ENCODE assay signal across 1 cellular context in the genomic region with DNA sequence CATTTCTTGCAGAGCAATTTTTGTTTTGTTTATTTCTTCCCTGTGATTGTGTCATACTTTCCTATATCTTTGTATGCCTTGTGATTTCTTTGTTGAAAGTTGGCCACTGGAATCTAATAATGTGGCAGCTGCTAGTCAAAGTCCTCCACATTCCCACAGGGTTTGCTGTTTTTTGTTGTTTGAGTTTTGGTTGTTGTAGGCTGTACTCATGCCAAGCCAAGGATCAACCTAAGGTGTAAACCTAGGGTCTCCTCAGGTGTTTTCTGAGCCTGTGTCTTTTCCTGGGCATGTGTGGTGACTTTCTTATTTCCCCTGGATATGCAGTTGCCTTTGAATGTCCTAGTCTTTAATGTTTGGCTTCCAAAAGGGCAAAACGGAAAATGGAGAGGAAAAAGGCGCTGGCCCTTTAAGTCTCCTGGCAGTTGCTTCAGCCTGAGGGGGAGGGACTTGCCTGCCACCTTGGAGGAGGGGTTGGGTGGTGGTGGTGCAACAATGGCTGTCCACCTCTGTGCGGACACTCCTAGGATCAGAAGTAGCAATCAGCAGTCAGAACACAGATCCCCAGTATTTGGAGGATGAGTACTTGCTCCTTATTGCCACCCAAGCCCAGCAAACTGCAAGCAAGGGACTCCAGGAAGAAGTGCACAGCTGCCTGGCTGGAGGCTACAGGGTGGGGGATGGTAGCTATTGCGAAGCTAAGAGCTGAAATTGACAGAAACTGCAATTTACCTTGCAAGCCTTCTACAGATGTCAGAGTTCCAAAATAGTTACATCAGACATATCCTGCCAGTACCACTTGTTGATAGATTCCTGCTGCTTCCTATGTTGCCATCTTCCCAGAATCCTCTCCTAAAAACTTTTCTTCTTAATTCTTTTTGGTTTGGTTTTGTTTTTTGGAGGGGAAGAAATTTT.
TF ChIP-seq lines count a peak whose summit lies in the region.

No MANE protein-coding gene starts in this region.

TF ChIP-seq in K562, 482 proteins besides CTCF, POLR2A, EP300 and RAD21 (continued from another document and continues in another):
- no peak for TF ChIP-seq USF1 (CRISPR knock-in tag; IDR thresholded peaks at IDR 0.05)
- peak; percentile 80 for TF ChIP-seq MEIS2 (IDR thresholded peaks at IDR 0.05; ENCODE audit: partially characterized antibody)
- TF ChIP-seq TEAD1 (CRISPR knock-in tag; IDR thresholded peaks at IDR 0.05), result 0 out of 4 replicates have a peak, but pooled peaks of 1 of the 2 experiments have one; percentile 32
- TF ChIP-seq ID3 (CRISPR knock-in tag; IDR thresholded peaks at IDR 0.05), result no peak
- peak; percentile 90; the same call in 1 of the 2 replicates for TF ChIP-seq ID3 (tag; IDR thresholded peaks at IDR 0.05)
- peak; percentile 70; the same call in 1 of the 2 replicates for TF ChIP-seq BACH1 (tag; IDR thresholded peaks at IDR 0.05)
- peak; percentile 67 for TF ChIP-seq ELF1 (tag; IDR thresholded peaks at IDR 0.05)
- peak; percentile 31; the same call in 1 of the 2 replicates for TF ChIP-seq ZNF644 (tag; IDR thresholded peaks at IDR 0.05; ENCODE audit: low read depth)
- TF ChIP-seq CC2D1A (IDR thresholded peaks at IDR 0.05), result 0 out of 2 replicates have a peak, but pooled peaks have one; percentile 52
- TF ChIP-seq, protein P1, sequence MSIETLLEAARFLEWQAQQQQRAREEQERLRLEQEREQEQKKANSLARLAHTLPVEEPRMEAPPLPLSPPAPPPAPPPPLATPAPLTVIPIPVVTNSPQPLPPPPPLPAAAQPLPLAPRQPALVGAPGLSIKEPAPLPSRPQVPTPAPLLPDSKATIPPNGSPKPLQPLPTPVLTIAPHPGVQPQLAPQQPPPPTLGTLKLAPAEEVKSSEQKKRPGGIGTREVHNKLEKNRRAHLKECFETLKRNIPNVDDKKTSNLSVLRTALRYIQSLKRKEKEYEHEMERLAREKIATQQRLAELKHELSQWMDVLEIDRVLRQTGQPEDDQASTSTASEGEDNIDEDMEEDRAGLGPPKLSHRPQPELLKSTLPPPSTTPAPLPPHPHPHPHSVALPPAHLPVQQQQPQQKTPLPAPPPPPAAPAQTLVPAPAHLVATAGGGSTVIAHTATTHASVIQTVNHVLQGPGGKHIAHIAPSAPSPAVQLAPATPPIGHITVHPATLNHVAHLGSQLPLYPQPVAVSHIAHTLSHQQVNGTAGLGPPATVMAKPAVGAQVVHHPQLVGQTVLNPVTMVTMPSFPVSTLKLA (conservative IDR thresholded peaks at IDR 0.05), result peak in 1 of 2 experiments; percentile 53; a peak in 1 of 4 replicates
- TF ChIP-seq POLR2B (IDR thresholded peaks at IDR 0.05; ENCODE audit: low read depth, partially characterized antibody), result peak; percentile 78
- TF ChIP-seq CBX2 (IDR thresholded peaks at IDR 0.05; ENCODE audit: insufficient read depth, low read length, poor library complexity, severe bottlenecking), result no peak
- TF ChIP-seq BRF2 (IDR thresholded peaks at IDR 0.05; ENCODE audit: borderline replicate concordance, insufficient read depth, insufficient read length), result no peak
- TF ChIP-seq TRIM24 (IDR thresholded peaks at IDR 0.05), result peak; percentile 57 to 72
- TF ChIP-seq REST (CRISPR knock-in tag; IDR thresholded peaks at IDR 0.05; ENCODE audit: low read depth), result no peak
- no peak for TF ChIP-seq NR4A1 (CRISPR knock-in tag; IDR thresholded peaks at IDR 0.05)
- 0 out of 2 replicates have a peak, but pooled peaks have one; percentile 54 for TF ChIP-seq NR4A1 (tag; IDR thresholded peaks at IDR 0.05)
- TF ChIP-seq ZBTB7A (IDR thresholded peaks at IDR 0.05; ENCODE audit: borderline replicate concordance, control insufficient read depth, low read depth, low read length), result peak; percentile 34; the same call in 1 of the 2 replicates
- peak; percentile 40; the same call in 1 of the 2 replicates for TF ChIP-seq NFIC (IDR thresholded peaks at IDR 0.05)
- no peak; the same call in 1 of the 2 replicates for TF ChIP-seq JUND (IDR thresholded peaks at IDR 0.05; ENCODE audit: borderline replicate concordance, low read depth, low read length)
- TF ChIP-seq JUND (tag; IDR thresholded peaks at IDR 0.05; ENCODE audit: borderline replicate concordance, low read depth, low read length), result peak; percentile 61; the same call in 1 of the 3 replicates
- TF ChIP-seq SUPT5H (IDR thresholded peaks at IDR 0.05), result peak; percentile 77
- TF ChIP-seq CEBPG (CRISPR knock-in tag; IDR thresholded peaks at IDR 0.05), result peak; percentile 91
- TF ChIP-seq CEBPG (tag; conservative IDR thresholded peaks at IDR 0.05 in 1 of 2, IDR thresholded peaks at IDR 0.05 in 1 of 2), result peak; percentile 89 to 91
- TF ChIP-seq NBN (IDR thresholded peaks at IDR 0.05; ENCODE audit: low read depth), result 0 out of 2 replicates have a peak, but pooled peaks have one; percentile 53
- TF ChIP-seq ZFP91 (CRISPR knock-in tag; IDR thresholded peaks at IDR 0.05), result peak; percentile 96
- TF ChIP-seq AFF1 (IDR thresholded peaks at IDR 0.05; ENCODE audit: low read depth in 1 of 2, partially characterized antibody in 2 of 2), result peak in 1 of 2 experiments; percentile 59
- TF ChIP-seq, protein P2, sequence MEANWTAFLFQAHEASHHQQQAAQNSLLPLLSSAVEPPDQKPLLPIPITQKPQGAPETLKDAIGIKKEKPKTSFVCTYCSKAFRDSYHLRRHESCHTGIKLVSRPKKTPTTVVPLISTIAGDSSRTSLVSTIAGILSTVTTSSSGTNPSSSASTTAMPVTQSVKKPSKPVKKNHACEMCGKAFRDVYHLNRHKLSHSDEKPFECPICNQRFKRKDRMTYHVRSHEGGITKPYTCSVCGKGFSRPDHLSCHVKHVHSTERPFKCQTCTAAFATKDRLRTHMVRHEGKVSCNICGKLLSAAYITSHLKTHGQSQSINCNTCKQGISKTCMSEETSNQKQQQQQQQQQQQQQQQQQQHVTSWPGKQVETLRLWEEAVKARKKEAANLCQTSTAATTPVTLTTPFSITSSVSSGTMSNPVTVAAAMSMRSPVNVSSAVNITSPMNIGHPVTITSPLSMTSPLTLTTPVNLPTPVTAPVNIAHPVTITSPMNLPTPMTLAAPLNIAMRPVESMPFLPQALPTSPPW (CRISPR knock-in tag; IDR thresholded peaks at IDR 0.05), result peak; percentile 63
- TF ChIP-seq PHB2 (IDR thresholded peaks at IDR 0.05; ENCODE audit: low read depth), result no peak
- peak; percentile 76; the same call in 1 of the 2 replicates for TF ChIP-seq BRD4 (IDR thresholded peaks at IDR 0.05)
- peak; percentile 79 for TF ChIP-seq ATF3 (IDR thresholded peaks at IDR 0.05)
- TF ChIP-seq ATF3 (CRISPR knock-in tag; conservative IDR thresholded peaks at IDR 0.05), result no peak
- TF ChIP-seq, protein P3, sequence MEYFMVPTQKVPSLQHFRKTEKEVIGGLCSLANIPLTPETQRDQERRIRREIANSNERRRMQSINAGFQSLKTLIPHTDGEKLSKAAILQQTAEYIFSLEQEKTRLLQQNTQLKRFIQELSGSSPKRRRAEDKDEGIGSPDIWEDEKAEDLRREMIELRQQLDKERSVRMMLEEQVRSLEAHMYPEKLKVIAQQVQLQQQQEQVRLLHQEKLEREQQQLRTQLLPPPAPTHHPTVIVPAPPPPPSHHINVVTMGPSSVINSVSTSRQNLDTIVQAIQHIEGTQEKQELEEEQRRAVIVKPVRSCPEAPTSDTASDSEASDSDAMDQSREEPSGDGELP (CRISPR knock-in tag; IDR thresholded peaks at IDR 0.05; ENCODE audit: borderline replicate concordance), result peak; percentile 75
- no peak for TF ChIP-seq E2F3 (CRISPR knock-in tag; IDR thresholded peaks at IDR 0.05)
- TF ChIP-seq TAF7 (tag; IDR thresholded peaks at IDR 0.05), result 0 out of 2 replicates have a peak, but pooled peaks have one; percentile 32
- TF ChIP-seq ATF7 (IDR thresholded peaks at IDR 0.05), result peak; percentile 74; the same call in 1 of the 2 replicates
- peak; percentile 71 for TF ChIP-seq RBFOX2 (IDR thresholded peaks at IDR 0.05; ENCODE audit: low read depth, low read length)
- TF ChIP-seq TSC22D4 (tag; IDR thresholded peaks at IDR 0.05), result no peak
- TF ChIP-seq PHF8 (IDR thresholded peaks at IDR 0.05; ENCODE audit: borderline replicate concordance, low read length), result peak; percentile 60; the same call in 1 of the 2 replicates
- no peak for TF ChIP-seq SREBF1 (IDR thresholded peaks at IDR 0.05; ENCODE audit: borderline replicate concordance, low read depth, low read length)
- TF ChIP-seq FOXK2 (conservative IDR thresholded peaks at IDR 0.05 in 1 of 2, IDR thresholded peaks at IDR 0.05 in 1 of 2; ENCODE audit: low read depth in 2 of 2), result peak in 1 of 2 experiments; percentile 53; a peak in 1 of 4 replicates
